Comparison of ENCODE assay signal across 8 cellular contexts in the genomic region with DNA sequence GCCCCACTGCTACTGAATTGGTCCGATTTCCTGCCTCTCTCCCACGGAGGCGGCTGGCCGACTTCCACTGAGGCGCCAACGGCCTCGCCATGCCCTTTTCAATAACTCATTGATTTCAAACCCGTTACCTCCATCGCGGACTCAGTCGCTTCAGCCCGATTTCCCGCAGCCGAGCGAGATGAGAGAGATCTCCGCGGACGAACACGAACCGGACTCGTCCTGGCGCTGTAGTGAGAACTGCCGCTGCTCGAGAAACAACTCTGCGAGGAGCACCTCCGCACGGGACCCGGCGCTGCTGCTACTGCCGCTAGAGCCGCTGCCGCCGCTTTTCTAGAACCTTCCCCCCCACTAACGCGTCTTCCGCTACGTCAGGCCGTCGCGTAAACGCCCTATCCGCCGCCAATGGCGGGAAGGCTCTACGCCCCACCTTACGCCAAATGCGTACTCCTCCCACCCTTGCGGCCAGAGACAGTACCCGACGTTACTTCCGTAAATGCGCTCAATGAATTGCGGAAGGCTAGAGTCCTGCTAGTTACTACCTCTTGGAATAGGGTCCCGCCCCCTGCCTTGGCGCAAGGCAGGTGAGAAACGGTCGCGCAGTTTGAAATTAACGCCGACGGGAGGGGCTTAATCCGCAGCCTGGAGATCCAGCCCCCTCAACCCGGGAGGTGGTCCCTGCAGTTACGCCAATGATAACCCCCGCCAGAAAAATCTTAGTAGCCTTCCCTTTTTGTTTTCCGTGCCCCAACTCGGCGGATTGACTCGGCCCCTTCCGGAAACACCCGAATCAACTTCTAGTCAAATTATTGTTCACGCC. TPM values are rescaled to one million over a fixed set of nuclear protein-coding genes. Genes with fewer than 3 reads are reported as not detected.
DNase-seq lines count a peak whose midpoint lies in the region; ATAC-seq, FAIRE-seq and TF ChIP-seq lines count a peak whose summit lies in the region.

Gene HNRNPA2B1 (minus strand): TSS at position 303 of the 817 bp plus-strand sequence. CDS start 169 bp downstream, at position 134.

- TF ChIP-seq RAD21 in HepG2 (CRISPR knock-in tag; IDR thresholded peaks at IDR 0.05): peak; percentile 33; the same call in 1 of the 2 replicates

- H4K20me1 ChIP-seq in HepG2 (ENCODE audit: insufficient read depth, low read length): peaks cover 68% of the 10 kb centered on the region

- peak; percentile 99 to 100 for TF ChIP-seq POLR2A in HepG2 (IDR thresholded peaks at IDR 0.05; ENCODE audit: insufficient read depth in 1 of 2, low read depth in 2 of 2, low read length in 2 of 2)

- peak; percentile 96 for DNase-seq in CD14-positive monocyte (ENCODE audit: low spot score)
- DNase-seq in NCI-H82 treated with DMSO at 0.1 percent for 48 hours (lab: John Stamatoyannopoulos, UW; ENCODE audit: unreplicated experiment): peak; percentile 96
- peak; percentile 98 for DNase-seq in activated CD4-positive, alpha-beta memory T cell treated with anti-CD3 and anti-CD28 coated beads for 36 hours
- peak; percentile 97 to 99 for DNase-seq in dermis microvascular lymphatic vessel endothelial cell (ENCODE audit: low read depth in 2 of 2)
- peak; percentile 98 for DNase-seq in HepG2 (ENCODE audit: low spot score)
- peak; percentile 94 for DNase-seq in stimulated activated CD4-positive, alpha-beta T cell treated with anti-CD3 and anti-CD28 coated beads, Interleukin-4, amount 100 ng/mL, for 1 hour

- peak; percentile 77 for FAIRE-seq in HepG2 (lab: Jason Lieb, UNC)

- H3K4me2 ChIP-seq in HepG2 (ENCODE audit: low read depth, low read length): peak within 1 kb of the TSS; percentile 87

- peak within 1 kb of the TSS; percentile 99 to 100 for H3K4me3 Mint-ChIP-seq in CD14-positive monocyte
- H3K4me3 Mint-ChIP-seq in activated CD4-positive, alpha-beta memory T cell treated with anti-CD3 and anti-CD28 coated beads for 36 hours: peak within 1 kb of the TSS; percentile 99

- intact Hi-C loops in CD14-positive monocyte (cut with micrococcal nuclease) (loop anchor here (5.0 to 10.0 kb wide), 4 partner anchors 92 to 306 kb away; partner anchors contain the start of gene SNX10 (in 1 of the 2)), HepG2 (cut with micrococcal nuclease; ENCODE audit: unreplicated experiment) (loop anchor here (5.0 kb wide), 3 partner anchors 92 to 167 kb away; partner anchors contain the start of gene SNX10)
- intact Hi-C loops in activated CD4-positive, alpha-beta memory T cell treated with anti-CD3 and anti-CD28 coated beads for 36 hours (cut with micrococcal nuclease): loop anchor here (1.0 to 10.0 kb wide), 11 partner anchors 47 to 1540 kb away; partner anchors contain the start of genes CYCS, OSBPL3 and TAX1BP1

- peaks cover 43% of the 10 kb centered on the region for H3K4me1 ChIP-seq in HepG2 (ENCODE audit: insufficient read depth, low read length)

- peaks cover 89% of the 10 kb centered on the region for H3K79me2 ChIP-seq in HepG2 (ENCODE audit: insufficient read depth, low read length)

- peaks cover 0 to 4% (median 2%) of the 10 kb centered on the region in 3 donors for H3K27me3 Mint-ChIP-seq in CD14-positive monocyte (ENCODE audit: low read depth in 3 of 3)
- peaks cover 6% of the 10 kb centered on the region for H3K27me3 Mint-ChIP-seq in activated CD4-positive, alpha-beta memory T cell treated with anti-CD3 and anti-CD28 coated beads for 36 hours

- H3K27ac Mint-ChIP-seq in CD14-positive monocyte: peak within 1 kb of the TSS; percentile 92 to 100 (median 100)
- peak within 1 kb of the TSS; percentile 100 for H3K27ac Mint-ChIP-seq in activated CD4-positive, alpha-beta memory T cell treated with anti-CD3 and anti-CD28 coated beads for 36 hours

- BruUV-seq in HepG2 (replicated peaks; lab: Mats Ljungman, UMichigan): no TSS peak

- ATAC-seq in GM19438 (IDR thresholded peaks at IDR 0.05; ENCODE audit: low read depth, unreplicated experiment): peak; percentile 47
- ATAC-seq in HG03575 (IDR thresholded peaks at IDR 0.05; ENCODE audit: extremely low read depth, insufficient number of reproducible peaks, low FRiP score, unreplicated experiment): peak; percentile 34
- ATAC-seq in HepG2: peak; percentile 71

- no peak for TF ChIP-seq CTCF in CD14-positive monocyte (IDR thresholded peaks at IDR 0.05)
- TF ChIP-seq CTCF in HepG2 (CRISPR knock-in tag; IDR thresholded peaks at IDR 0.05): peak; percentile 12; the same call in 1 of the 2 replicates

- in situ Hi-C loops in HepG2 (cut with HindIII; ENCODE audit: extremely low pct_ligation_motif_present, low pct_unique_long_range_greater_than_20kb): loop anchor here (10.0 kb wide), 1 partner anchor 164 kb away; no protein-coding TSS in a partner anchor

- CTCF ChIA-PET in activated CD4-positive, alpha-beta memory T cell treated with anti-CD3 and anti-CD28 coated beads for 36 hours (lab: Charles Lee): interaction anchor here (0.8 to 4.0 kb wide), 6 partner anchors 9 to 169 kb away, joined by 3 to 15 read pairs (median 4); no protein-coding TSS in a partner anchor
- CTCF ChIA-PET in HepG2 (lab: Yijun Ruan, JAX; ENCODE audit: low intra/inter-chr PET ratio, low total read pairs): no interaction called here

- H3K27ac ChIP-seq in HepG2 (ENCODE audit: extremely low read length, insufficient read depth, low read length): peak within 1 kb of the TSS; percentile 99

- peaks cover 47% of the 10 kb centered on the region for H3K4me1 Mint-ChIP-seq in CD14-positive monocyte
- peaks cover 39% of the 10 kb centered on the region for H3K4me1 Mint-ChIP-seq in activated CD4-positive, alpha-beta memory T cell treated with anti-CD3 and anti-CD28 coated beads for 36 hours (ENCODE audit: low read depth)

- no peaks in the 10 kb centered on the region for H3K9me3 ChIP-seq in HepG2 (ENCODE audit: low read length)

- peaks cover 0 to 6% (median 2%) of the 10 kb centered on the region in 7 donors for H3K9me3 Mint-ChIP-seq in CD14-positive monocyte
- H3K9me3 Mint-ChIP-seq in activated CD4-positive, alpha-beta memory T cell treated with anti-CD3 and anti-CD28 coated beads for 36 hours: peaks cover 2% of the 10 kb centered on the region

- POLR2A ChIA-PET in activated CD4-positive, alpha-beta memory T cell treated with anti-CD3 and anti-CD28 coated beads for 36 hours (lab: Charles Lee): interaction anchor here (0.8 to 9.9 kb wide), 16 partner anchors 8 to 339 kb away, joined by 4 to 160 read pairs (median 10); partner anchors contain the start of genes NFE2L3 and SNX10
- POLR2A ChIA-PET in HepG2 (lab: Yijun Ruan, JAX): interaction anchor here (0.6 to 5.8 kb wide), 20 partner anchors 9 to 933 kb away, joined by 3 to 40 read pairs (median 5); partner anchors contain the start of gene NFE2L3

- no peak; a peak in 1 of 4 replicates for TF ChIP-seq EP300 in HepG2 (IDR thresholded peaks at IDR 0.05; ENCODE audit: low read depth in 2 of 2, low read length in 2 of 2)
- TF ChIP-seq EP300 in HepG2 (CRISPR knock-in tag; IDR thresholded peaks at IDR 0.05; ENCODE audit: borderline replicate concordance): 0 out of 2 replicates have a peak, but pooled peaks have one; percentile 51

- no peaks in the 10 kb centered on the region; a peak in 1 of 5 replicates for H3K27me3 ChIP-seq in HepG2 (ENCODE audit: control insufficient read depth in 1 of 2, insufficient read depth in 2 of 2, low read length in 2 of 2)

- H3K36me3 ChIP-seq in HepG2 (replicated peaks in 1 of 2; ENCODE audit: control insufficient read depth in 1 of 2, insufficient read depth in 2 of 2, low read length in 2 of 2): peaks cover 7 to 23% of the 10 kb centered on the region in 2 experiments

- no peak within 1 kb of the TSS for H2AFZ ChIP-seq in HepG2 (ENCODE audit: low read length)

- peak within 1 kb of the TSS; percentile 99 for H3K4me3 ChIP-seq in HepG2 (replicated peaks in 1 of 3; ENCODE audit: insufficient read depth in 1 of 3, low read depth in 2 of 3, low read length in 3 of 3)

- peak within 1 kb of the TSS; percentile 100 for H3K9ac ChIP-seq in HepG2 (ENCODE audit: insufficient read depth, low read depth, low read length)

- H3K36me3 Mint-ChIP-seq in CD14-positive monocyte: peaks cover 32 to 36% of the 10 kb centered on the region in 2 donors
- peaks cover 81% of the 10 kb centered on the region for H3K36me3 Mint-ChIP-seq in activated CD4-positive, alpha-beta memory T cell treated with anti-CD3 and anti-CD28 coated beads for 36 hours

- WGBS in HepG2 (ENCODE audit: low lambda C conversion rate): under 1% methylated on average over 49 of the region's 72 CpGs

TF ChIP-seq in HepG2, 621 proteins besides CTCF, POLR2A, EP300 and RAD21 (continues in another document):
- no peak for TF ChIP-seq YY1 (IDR thresholded peaks at IDR 0.05; ENCODE audit: insufficient read depth, insufficient replicate concordance, low read depth, low read length)
- no peak; the same call in 1 of the 2 replicates for TF ChIP-seq ZC3H4 (CRISPR knock-in tag; IDR thresholded peaks at IDR 0.05; ENCODE audit: borderline replicate concordance)
- TF ChIP-seq ZNF720 (CRISPR knock-in tag; IDR thresholded peaks at IDR 0.05): no peak
- TF ChIP-seq ZSCAN30 (CRISPR knock-in tag; IDR thresholded peaks at IDR 0.05): no peak

RNA-seq across cellular contexts. Expression of gene HNRNPA2B1, which starts in this region (rescaled TPM):
- polyA plus RNA-seq in CD14-positive monocyte (100 to 1,000 TPM; 269 to 391 TPM), HepG2 (2011; rRNA removed) (144 and 193 TPM in 2 replicates)
- 100 to 1,000 TPM; 906 to 929 TPM for total RNA-seq in activated CD4-positive, alpha-beta memory T cell treated with anti-CD3 and anti-CD28 coated beads for 36 hours
- total RNA-seq in dermis microvascular lymphatic vessel endothelial cell (99.9 and 102 TPM in 2 replicates), HepG2 (2016; rRNA removed; fragmentation: Illumina TruSeq; extraction: Trizol) (412 and 636 TPM in 2 replicates)
- total RNA-seq in HepG2 (2016; cell fraction: cytosol; rRNA removed; fragmentation: Illumina TruSeq; extraction: Trizol; ENCODE audit: low read depth): 31.5 and 36.0 TPM in 2 replicates
- total RNA-seq in HepG2 (2016; cell fraction: insoluble cytoplasmic fraction; rRNA removed; fragmentation: Illumina TruSeq; extraction: Trizol): 434 and 632 TPM in 2 replicates
- total RNA-seq in HepG2 (2016; cell fraction: membrane; rRNA removed; fragmentation: Illumina TruSeq; extraction: Trizol): 69.3 and 71.5 TPM in 2 replicates
- 305 and 307 TPM in 2 replicates for total RNA-seq in HepG2 (2016; cell fraction: nucleus; rRNA removed; fragmentation: Illumina TruSeq; extraction: Trizol)
- polyA plus RNA-seq in HepG2 (2011; cell fraction: cytosol; rRNA removed): 105 and 119 TPM in 2 replicates
- polyA plus RNA-seq in HepG2 (2011; cell fraction: nucleus; rRNA removed): 173 and 254 TPM in 2 replicates
- polyA plus RNA-seq in HepG2 (2012): 348 and 727 TPM in 2 replicates
- 50.3 and 54.5 TPM in 2 replicates for polyA plus RNA-seq in HepG2 (2016; cell fraction: cytosol; fragmentation: Illumina TruSeq; extraction: Trizol; ENCODE audit: low read depth)
- polyA plus RNA-seq in HepG2 (2016; cell fraction: insoluble cytoplasmic fraction; fragmentation: Illumina TruSeq; extraction: Trizol; ENCODE audit: low read depth): 1,958 and 2,163 TPM in 2 replicates
- polyA plus RNA-seq in HepG2 (2016; cell fraction: membrane; fragmentation: Illumina TruSeq; extraction: Trizol; ENCODE audit: low read depth): 95.2 and 104 TPM in 2 replicates
- polyA plus RNA-seq in HepG2 (2016; cell fraction: nucleus; fragmentation: Illumina TruSeq; extraction: Trizol; ENCODE audit: insufficient read depth, low read depth): 1,155 and 1,186 TPM in 2 replicates
- 47.8 and 128 TPM in 2 replicates for polyA minus RNA-seq in HepG2 (2011; rRNA and poly(A)+ RNA removed; ENCODE audit: low replicate concordance)
- polyA minus RNA-seq in HepG2 (2011; cell fraction: cytosol; rRNA and poly(A)+ RNA removed): 103 and 153 TPM in 2 replicates
- 372 and 389 TPM in 2 replicates for polyA minus RNA-seq in HepG2 (2011; cell fraction: nucleus; rRNA and poly(A)+ RNA removed)

Comparison
In these comparisons a context has a peak if more than half of its experiments do, and no peak if none do; other contexts are left out.
1. Peak in every context shown above with its lines: DNase-seq, ATAC-seq, H3K4me3 ChIP-seq and H3K27ac ChIP-seq.